8 cellular contexts compared by ENCODE assay signal in genomic region chr1:78650114-78650513, GRCh38. TPM values are rescaled to one million over a fixed set of nuclear protein-coding genes. Genes with fewer than 3 reads are reported as not detected.
DNase-seq lines count a peak whose midpoint lies in the region; ATAC-seq, FAIRE-seq and TF ChIP-seq lines count a peak whose summit lies in the region.

No MANE protein-coding gene starts in this region.

- H3K27me3 ChIP-seq in Loucy (ENCODE audit: insufficient read depth, low read length, poor library complexity, severe bottlenecking) (no peaks in the 10 kb centered on the region), duodenal mucosa (ENCODE audit: control insufficient read depth in 1 of 2, insufficient read depth in 2 of 2, low read length in 2 of 2) (no peaks in the 10 kb centered on the region), psoas muscle (ENCODE audit: insufficient read depth in 3 of 3, low read length in 2 of 3) (no peaks in the 10 kb centered on the region)

- peak overlapping the region; percentile 83; the same call in 1 of the 2 replicates for H2AFZ ChIP-seq in Loucy (ENCODE audit: low read length)

- H3K27ac ChIP-seq in duodenal mucosa (ENCODE audit: low read depth, low read length): no peak overlapping the region
- H3K27ac ChIP-seq in psoas muscle: peak overlapping the region; percentile 12

- no peaks in the 10 kb centered on the region for H3F3A ChIP-seq in Loucy (ENCODE audit: low read depth)

- H3K9ac ChIP-seq in Loucy (ENCODE audit: low read depth, low read length, poor library complexity, severe bottlenecking): peak overlapping the region; percentile 73
- peak overlapping the region; percentile 31 to 49 for H3K9ac ChIP-seq in duodenal mucosa (ENCODE audit: low read depth in 1 of 2, low read length in 2 of 2)

- H3K9me3 ChIP-seq in Loucy (ENCODE audit: insufficient read depth, low read depth, low read length) (peaks cover 10% of the 10 kb centered on the region; the same call in 1 of the 2 replicates), duodenal mucosa (ENCODE audit: control insufficient read depth in 1 of 2, low read length in 2 of 2) (peaks cover 0 to 2% of the 10 kb centered on the region in 2 donors), psoas muscle (no peaks in the 10 kb centered on the region)

- no peaks in the 10 kb centered on the region for H3K9me2 ChIP-seq in Loucy (replicated peaks; ENCODE audit: low read depth, low read length)

- H3K36me3 ChIP-seq in Loucy (ENCODE audit: insufficient read depth, low read length) (no peaks in the 10 kb centered on the region), duodenal mucosa (ENCODE audit: control insufficient read depth in 1 of 2, insufficient read depth in 2 of 2, low read length in 2 of 2) (peaks cover 0 to 3% of the 10 kb centered on the region in 2 donors), psoas muscle (ENCODE audit: insufficient read depth in 1 of 2, low read depth in 1 of 2) (no peaks in the 10 kb centered on the region)

- peak overlapping the region; percentile 91 for H3K4me2 ChIP-seq in Loucy (ENCODE audit: low read depth, low read length, poor library complexity, severe bottlenecking)

- WGBS in psoas muscle, 3 donors: 40 to 53% (median 48%) methylated on average over 4 of the region's 4 CpGs

- TF ChIP-seq CTCF in Loucy (conservative IDR thresholded peaks at IDR 0.05; ENCODE audit: low read length): no peak
- no peak for TF ChIP-seq CTCF in psoas muscle (IDR thresholded peaks at IDR 0.05)

- no peak for FAIRE-seq in GM12891 (lab: Jason Lieb, UNC)

- DNase-seq in EH (ENCODE audit: low read depth) (peak; percentile 20), psoas muscle (no peak), GM12891 (ENCODE audit: insufficient read length, low spot score) (no peak), NCI-H2227 treated with DMSO at 0.1 percent for 48 hours (lab: John Stamatoyannopoulos, UW) (no peak), MV-4-11 (lab: John Stamatoyannopoulos, UW) (no peak)

- TF ChIP-seq POLR2A in GM12891 (IDR thresholded peaks at IDR 0.05; ENCODE audit: low read depth, low read length): no peak

- H3K4me1 ChIP-seq in Loucy (ENCODE audit: insufficient read depth, low read length, poor library complexity, severe bottlenecking): peaks cover 46% of the 10 kb centered on the region
- H3K4me1 ChIP-seq in duodenal mucosa (ENCODE audit: control insufficient read depth in 1 of 2, insufficient read depth in 2 of 2, low read length in 2 of 2): peaks cover 5 to 8% of the 10 kb centered on the region in 2 donors
- no peaks in the 10 kb centered on the region for H3K4me1 ChIP-seq in psoas muscle

- ATAC-seq in psoas muscle (peak in 1 of 4 donors; percentile 46), GM21423 (IDR thresholded peaks at IDR 0.05; ENCODE audit: unreplicated experiment) (no peak)

- intact Hi-C loops in psoas muscle (cut with DNase I): no loop called here

- H3K79me2 ChIP-seq in Loucy (ENCODE audit: insufficient read depth, low read length): peaks cover 34% of the 10 kb centered on the region

- no peaks in the 10 kb centered on the region for H4K20me1 ChIP-seq in Loucy (ENCODE audit: insufficient read depth, low read length, poor library complexity, severe bottlenecking)

- H3K4me3 ChIP-seq in Loucy (ENCODE audit: low read length, poor library complexity, severe bottlenecking) (peak overlapping the region; percentile 80), duodenal mucosa (ENCODE audit: low read depth in 1 of 2, low read length in 2 of 2) (peak overlapping the region; percentile 65 to 67), psoas muscle (peak overlapping the region; percentile 59)

TF ChIP-seq in GM12891, 5 proteins besides CTCF, POLR2A, EP300 and RAD21:
- TF ChIP-seq POU2F2 (IDR thresholded peaks at IDR 0.05; ENCODE audit: low read depth, low read length) (no peak), SPI1 (IDR thresholded peaks at IDR 0.05; ENCODE audit: low read depth, low read length) (no peak), PAX5 (IDR thresholded peaks at IDR 0.05; ENCODE audit: insufficient read depth, low read length, severe bottlenecking) (no peak)

RNA-seq across cellular contexts. Expression of gene IFI44, which starts 0.5 kb away (rescaled TPM):
- total RNA-seq in psoas muscle: 1 to 10 TPM; 3.3 to 6.8 (median 4.0) TPM
- 1 to 10 TPM; 3.3 to 5.0 (median 4.3) TPM for polyA plus RNA-seq in psoas muscle
- 57.7 TPM for polyA plus RNA-seq in GM12891 (2012; ENCODE audit: low read depth, missing spikeins)

RNA-seq across cellular contexts. Expression of gene IFI44L, which starts 29.9 kb away (rescaled TPM):
- 1 to 10 TPM; 2.5 to 5.6 (median 4.0) TPM for total RNA-seq in psoas muscle
- polyA plus RNA-seq in psoas muscle: 1 to 10 TPM in 2 of 3 donors, under 1 TPM in 1; 0.91 to 1.9 (median 1.6) TPM
- 114 TPM for polyA plus RNA-seq in GM12891 (2012; ENCODE audit: low read depth, missing spikeins)
